ENCODE assay signal across 22 cellular contexts in the genomic region with DNA sequence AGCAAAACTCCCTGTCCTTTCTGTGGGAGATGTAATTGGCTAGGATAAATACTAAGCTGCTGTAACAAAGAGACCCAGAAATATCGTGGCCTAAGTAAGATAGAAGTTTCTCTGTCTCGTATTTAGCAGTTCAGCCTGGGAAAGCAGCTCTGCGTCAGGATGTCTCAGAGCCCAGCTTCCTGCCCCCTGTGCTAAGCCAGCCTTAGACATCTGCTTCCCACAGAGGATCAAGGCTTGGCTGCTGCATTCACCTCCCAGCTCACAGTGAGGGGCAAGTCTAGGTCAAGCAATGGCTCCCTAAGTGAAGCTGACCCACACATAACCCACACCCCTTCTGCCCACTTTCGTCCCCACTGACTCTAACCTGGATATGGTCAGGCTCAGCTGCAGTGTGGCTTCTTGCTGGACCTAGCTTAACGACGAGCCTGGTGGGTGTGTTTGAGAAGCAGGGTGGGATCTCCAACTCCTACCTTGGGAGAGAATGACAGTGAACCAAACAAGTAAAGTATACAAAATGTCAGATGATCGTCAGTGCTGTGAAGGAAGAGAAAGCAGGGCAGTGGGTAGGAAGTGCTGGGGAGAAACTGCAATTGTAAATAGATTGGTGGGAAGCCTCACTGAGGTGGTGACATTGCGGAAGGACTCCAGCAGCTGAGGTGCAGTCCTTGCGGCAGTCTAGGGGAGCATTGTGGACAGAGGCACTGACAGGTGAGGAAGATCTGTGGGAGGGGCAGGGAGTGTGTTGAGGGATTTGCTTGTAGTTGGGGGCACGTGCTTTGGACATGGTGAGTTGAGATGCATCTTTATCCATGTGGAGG.
DNase-seq lines count a peak whose midpoint lies in the region; ATAC-seq, FAIRE-seq and TF ChIP-seq lines count a peak whose summit lies in the region.
"Had no signal": no experiment of that assay in that cellular context is flagged by ENCODE, and none has a peak within 500 bp of the region (broad histone marks: within the 10 kb centered on the region; RNA-seq: fewer than 3 reads in every experiment).

No MANE protein-coding gene starts in this region.

- ATAC-seq in T-helper 17 cell (no peak), HG03354 (IDR thresholded peaks at IDR 0.05; ENCODE audit: poor library complexity, severe bottlenecking, unreplicated experiment) (no peak)
- ATAC-seq: activated CD4-positive, alpha-beta T cell treated with anti-CD3 and anti-CD28 coated beads for 36 hours had no signal

- H3K36me3 ChIP-seq in smooth muscle cell (ENCODE audit: low read depth), result no peaks in the 10 kb centered on the region
- H3K36me3 ChIP-seq: cardiac muscle cell had no signal

- H3K27me3 ChIP-seq in smooth muscle cell (ENCODE audit: low read depth), result no peaks in the 10 kb centered on the region
- H3K27me3 ChIP-seq: cardiac muscle cell had no signal

- peaks cover 12% of the 10 kb centered on the region for H3F3A ChIP-seq in smooth muscle cell (ENCODE audit: low read depth)

- H3K4me3 ChIP-seq in smooth muscle cell, result no peak overlapping the region
- H3K4me3 ChIP-seq: cardiac muscle cell had no signal

- DNase-seq in D721Med (ENCODE audit: insufficient read length, low spot score) (no peak), T-helper 17 cell (no peak), glutamatergic neuron (no peak), smooth muscle cell (lab: John Stamatoyannopoulos, UW; ENCODE audit: unreplicated experiment) (no peak), NCI-H2029 (lab: John Stamatoyannopoulos, UW) (no peak), DMS79 (lab: John Stamatoyannopoulos, UW) (no peak)
- DNase-seq in activated naive CD4-positive, alpha-beta T cell treated with anti-CD3 and anti-CD28 coated beads for 36 hours, result no peak
- DNase-seq: activated CD4-positive, alpha-beta T cell treated with anti-CD3 and anti-CD28 coated beads for 36 hours; effector CD4-positive, alpha-beta T cell; EL; head of caudate nucleus; naive B cell; NCI-H1092 treated with DMSO at 0.1 percent for 48 hours; NCI-H2081 treated with DMSO at 0.1 percent for 48 hours; NCI-H510A; small intestine; stimulated activated CD8-positive, alpha-beta memory T cell treated with anti-CD3 and anti-CD28 coated beads, Interleukin-4, amount 100 ng/mL, for 48 hours; SW 1271 had no signal

- H3K4me3 Mint-ChIP-seq in T-helper 17 cell (peak overlapping the region; percentile 62), glutamatergic neuron (ENCODE audit: unreplicated experiment) (peak overlapping the region; percentile 60)
- no peak overlapping the region for H3K4me3 Mint-ChIP-seq in activated naive CD4-positive, alpha-beta T cell treated with anti-CD3 and anti-CD28 coated beads for 36 hours
- H3K4me3 Mint-ChIP-seq: activated CD4-positive, alpha-beta T cell treated with anti-CD3 and anti-CD28 coated beads for 36 hours; naive B cell had no signal

- peaks cover 28% of the 10 kb centered on the region for H3K4me1 ChIP-seq in smooth muscle cell (ENCODE audit: low read depth)

- peaks cover 21% of the 10 kb centered on the region for H3K79me2 ChIP-seq in smooth muscle cell (ENCODE audit: low read depth)

- peak overlapping the region; percentile 20 for H3K4me2 ChIP-seq in smooth muscle cell

- peak; percentile 44 for FAIRE-seq in D721Med (lab: Jason Lieb, UNC)
- FAIRE-seq: HTR-8/SVneo, small intestine had no signal

- H3K36me3 Mint-ChIP-seq in T-helper 17 cell (ENCODE audit: low read depth), result no peaks in the 10 kb centered on the region
- H3K36me3 Mint-ChIP-seq in glutamatergic neuron (ENCODE audit: unreplicated experiment), result peaks cover 7% of the 10 kb centered on the region
- no peaks in the 10 kb centered on the region for H3K36me3 Mint-ChIP-seq in activated naive CD4-positive, alpha-beta T cell treated with anti-CD3 and anti-CD28 coated beads for 36 hours (ENCODE audit: low read depth)
- H3K36me3 Mint-ChIP-seq: naive B cell had no signal

- peaks cover 21% of the 10 kb centered on the region for H3K9me3 Mint-ChIP-seq in glutamatergic neuron (ENCODE audit: unreplicated experiment)
- no peaks in the 10 kb centered on the region for H3K9me3 Mint-ChIP-seq in activated naive CD4-positive, alpha-beta T cell treated with anti-CD3 and anti-CD28 coated beads for 36 hours
- H3K9me3 Mint-ChIP-seq: activated T-helper 2 cell treated with anti-CD3 and anti-CD28 coated beads, Interferon-gamma antibody, Interleukin-2, Interleukin-4, amounts not matched to agents 10 μg/mL and 5 μg/mL and 100 μg/mL, durations not matched to agents 14 hours and 24 hours and 36 hours had no signal

- H2AFZ ChIP-seq in smooth muscle cell (ENCODE audit: low read depth), result no peak overlapping the region

- H3K27ac ChIP-seq in smooth muscle cell (ENCODE audit: low read depth), result peak overlapping the region; percentile 50

- no peaks in the 10 kb centered on the region for H4K20me1 ChIP-seq in smooth muscle cell (ENCODE audit: low read depth)

- no peak overlapping the region for H3K9ac ChIP-seq in smooth muscle cell (ENCODE audit: low read depth)

- H3K27ac Mint-ChIP-seq in T-helper 17 cell, result no peak overlapping the region
- peak overlapping the region; percentile 80 for H3K27ac Mint-ChIP-seq in glutamatergic neuron (ENCODE audit: unreplicated experiment)
- no peak overlapping the region for H3K27ac Mint-ChIP-seq in activated naive CD4-positive, alpha-beta T cell treated with anti-CD3 and anti-CD28 coated beads for 36 hours
- H3K27ac Mint-ChIP-seq: activated CD4-positive, alpha-beta T cell treated with anti-CD3 and anti-CD28 coated beads for 36 hours; activated T-helper 2 cell treated with anti-CD3 and anti-CD28 coated beads, Interferon-gamma antibody, Interleukin-2, Interleukin-4, amounts not matched to agents 10 μg/mL and 5 μg/mL and 100 μg/mL, durations not matched to agents 14 hours and 24 hours and 36 hours had no signal

- intact Hi-C loops in activated naive CD4-positive, alpha-beta T cell treated with anti-CD3 and anti-CD28 coated beads for 36 hours (cut with micrococcal nuclease), result no loop called here

- no peaks in the 10 kb centered on the region for H3K9me3 ChIP-seq in T-helper 17 cell (ENCODE audit: control insufficient read depth, low read length, poor library complexity, severe bottlenecking)
- no peaks in the 10 kb centered on the region for H3K9me3 ChIP-seq in smooth muscle cell (replicated peaks; ENCODE audit: low read depth)

- WGBS in smooth muscle cell (ENCODE audit: low lambda C conversion rate), result 71% methylated on average over 10 of the region's 10 CpGs

- H3K27me3 Mint-ChIP-seq in T-helper 17 cell (peaks cover 43% of the 10 kb centered on the region), glutamatergic neuron (ENCODE audit: unreplicated experiment) (peaks cover 23% of the 10 kb centered on the region)
- H3K27me3 Mint-ChIP-seq in activated naive CD4-positive, alpha-beta T cell treated with anti-CD3 and anti-CD28 coated beads for 36 hours (ENCODE audit: low read depth), result peaks cover 14% of the 10 kb centered on the region

- H3K4me1 Mint-ChIP-seq in T-helper 17 cell (peaks cover 5% of the 10 kb centered on the region), glutamatergic neuron (ENCODE audit: low read depth, unreplicated experiment) (peaks cover 56% of the 10 kb centered on the region)
- H3K4me1 Mint-ChIP-seq in activated naive CD4-positive, alpha-beta T cell treated with anti-CD3 and anti-CD28 coated beads for 36 hours (ENCODE audit: low read depth), result no peaks in the 10 kb centered on the region
- H3K4me1 Mint-ChIP-seq: activated CD4-positive, alpha-beta T cell treated with anti-CD3 and anti-CD28 coated beads for 36 hours had no signal

- TF ChIP-seq CTCF in D721Med (IDR thresholded peaks at IDR 0.05; ENCODE audit: insufficient read depth, missing control alignments) (no peak), glutamatergic neuron (IDR thresholded peaks at IDR 0.05; ENCODE audit: partially characterized antibody, unreplicated experiment) (no peak), smooth muscle cell (IDR thresholded peaks at IDR 0.05; ENCODE audit: borderline replicate concordance, insufficient read depth, poor library complexity, severe bottlenecking) (no peak)

- CTCF ChIA-PET in activated naive CD4-positive, alpha-beta T cell treated with anti-CD3 and anti-CD28 coated beads for 36 hours (lab: Charles Lee), result interaction anchor here (0.6 to 1.6 kb wide), 2 partner anchors 23 to 206 kb away, joined by 4 read pairs; no protein-coding TSS in a partner anchor
